8 cellular contexts compared by ENCODE assay signal in genomic region chr12:121534495-121535148, GRCh38. TPM values are rescaled to one million over a fixed set of nuclear protein-coding genes. Genes with fewer than 3 reads are reported as not detected.
A peak's percentile ranks its signal among the peaks of the same experiment; 100 is the strongest.
DNase-seq lines count a peak whose midpoint lies in the region; ATAC-seq and TF ChIP-seq lines count a peak whose summit lies in the region.

No MANE protein-coding gene starts in this region.

- H3K36me3 Mint-ChIP-seq in activated CD8-positive, alpha-beta T cell treated with anti-CD3 and anti-CD28 coated beads, Interleukin-2, amount 10 ng/mL, durations not matched to agents 7 days and 5 days (ENCODE audit: low read depth): peaks cover 32% of the 10 kb centered on the region
- H3K36me3 Mint-ChIP-seq in stimulated activated memory B cell treated with anti-CD40 and anti-IgM and Interleukin-4, amounts not matched to agents 10 μg/mL and 1 μg/mL and 100 μg/mL, for 72 hours: peaks cover 35% of the 10 kb centered on the region

- H3K27ac Mint-ChIP-seq in activated CD8-positive, alpha-beta T cell treated with anti-CD3 and anti-CD28 coated beads, Interleukin-2, amount 10 ng/mL, durations not matched to agents 7 days and 5 days: peak overlapping the region; percentile 60
- H3K27ac Mint-ChIP-seq in stimulated activated memory B cell treated with anti-CD40 and anti-IgM and Interleukin-4, amounts not matched to agents 10 μg/mL and 1 μg/mL and 100 μg/mL, for 72 hours: peak overlapping the region; percentile 96

- peak; percentile 9 for ATAC-seq in activated CD8-positive, alpha-beta T cell treated with anti-CD3 and anti-CD28 coated beads, Interleukin-2, amount 10 ng/mL, durations not matched to agents 7 days and 5 days
- ATAC-seq in stimulated activated memory B cell treated with anti-CD40 and anti-IgM and Interleukin-4, amounts not matched to agents 10 μg/mL and 1 μg/mL and 100 μg/mL, for 72 hours: peak; percentile 37
- ATAC-seq in HG03135 (IDR thresholded peaks at IDR 0.05; ENCODE audit: unreplicated experiment) (no peak), HG03354 (IDR thresholded peaks at IDR 0.05; ENCODE audit: poor library complexity, severe bottlenecking, unreplicated experiment) (no peak)

- TF ChIP-seq CTCF in GM20000 (IDR thresholded peaks at IDR 0.05; ENCODE audit: extremely low read depth, missing control alignments): no peak

- no peaks in the 10 kb centered on the region for H3K27me3 Mint-ChIP-seq in activated CD8-positive, alpha-beta T cell treated with anti-CD3 and anti-CD28 coated beads, Interleukin-2, amount 10 ng/mL, durations not matched to agents 7 days and 5 days (ENCODE audit: low read depth)
- no peaks in the 10 kb centered on the region for H3K27me3 Mint-ChIP-seq in stimulated activated memory B cell treated with anti-CD40 and anti-IgM and Interleukin-4, amounts not matched to agents 10 μg/mL and 1 μg/mL and 100 μg/mL, for 72 hours

- POLR2A ChIA-PET in activated CD8-positive, alpha-beta T cell treated with anti-CD3 and anti-CD28 coated beads, Interleukin-2, amount 10 ng/mL, durations not matched to agents 7 days and 5 days (lab: Charles Lee): interaction anchor here (1.5 kb wide), 1 partner anchor 57 kb away, joined by 3 read pairs; no protein-coding TSS in a partner anchor

- CTCF ChIA-PET in activated CD8-positive, alpha-beta T cell treated with anti-CD3 and anti-CD28 coated beads, Interleukin-2, amount 10 ng/mL, durations not matched to agents 7 days and 5 days (lab: Charles Lee): interaction anchor here (0.7 to 1.4 kb wide), 3 partner anchors 18 to 103 kb away, joined by 3 to 5 read pairs (median 3); no protein-coding TSS in a partner anchor

- DNase-seq in GM20000 (ENCODE audit: low spot score) (peak; percentile 75), iPS DF 19.7 (ENCODE audit: low read depth, low spot score) (peak; percentile 56), DMS153 treated with DMSO at 0.1 percent for 48 hours (lab: John Stamatoyannopoulos, UW; ENCODE audit: unreplicated experiment) (no peak), AG08395 (ENCODE audit: low spot score) (no peak)
- peak; percentile 51 for DNase-seq in activated CD8-positive, alpha-beta T cell treated with anti-CD3 and anti-CD28 coated beads, Interleukin-2, amount 10 ng/mL, durations not matched to agents 7 days and 5 days

- peaks cover 69% of the 10 kb centered on the region for H3K4me1 Mint-ChIP-seq in activated CD8-positive, alpha-beta T cell treated with anti-CD3 and anti-CD28 coated beads, Interleukin-2, amount 10 ng/mL, durations not matched to agents 7 days and 5 days (ENCODE audit: low read depth)
- peaks cover 74% of the 10 kb centered on the region for H3K4me1 Mint-ChIP-seq in stimulated activated memory B cell treated with anti-CD40 and anti-IgM and Interleukin-4, amounts not matched to agents 10 μg/mL and 1 μg/mL and 100 μg/mL, for 72 hours

- H3K4me3 Mint-ChIP-seq in activated CD8-positive, alpha-beta T cell treated with anti-CD3 and anti-CD28 coated beads, Interleukin-2, amount 10 ng/mL, durations not matched to agents 7 days and 5 days: peak overlapping the region; percentile 36
- peak overlapping the region; percentile 93 for H3K4me3 Mint-ChIP-seq in stimulated activated memory B cell treated with anti-CD40 and anti-IgM and Interleukin-4, amounts not matched to agents 10 μg/mL and 1 μg/mL and 100 μg/mL, for 72 hours

- no peaks in the 10 kb centered on the region for H3K9me3 Mint-ChIP-seq in activated CD8-positive, alpha-beta T cell treated with anti-CD3 and anti-CD28 coated beads, Interleukin-2, amount 10 ng/mL, durations not matched to agents 7 days and 5 days (ENCODE audit: insufficient read depth)
- no peaks in the 10 kb centered on the region for H3K9me3 Mint-ChIP-seq in stimulated activated memory B cell treated with anti-CD40 and anti-IgM and Interleukin-4, amounts not matched to agents 10 μg/mL and 1 μg/mL and 100 μg/mL, for 72 hours

RNA-seq across cellular contexts. Expression of gene KDM2B, which starts 46.2 kb away (rescaled TPM):
- total RNA-seq in activated CD8-positive, alpha-beta T cell treated with anti-CD3 and anti-CD28 coated beads, Interleukin-2, amount 10 ng/mL, durations not matched to agents 7 days and 5 days: 10 to 100 TPM; 76.1 to 76.6 TPM

Comparison
In these comparisons a context has a peak if more than half of its experiments do, and no peak if none do; other contexts are left out.
1. DNase-seq: peak in GM20000 (single experiment), activated CD8-positive, alpha-beta T cell treated with anti-CD3 and anti-CD28 coated beads, Interleukin-2, amount 10 ng/mL, durations not matched to agents 7 days and 5 days (single experiment) and iPS DF 19.7 (single experiment); none in DMS153 treated with DMSO at 0.1 percent for 48 hours (single experiment) and AG08395 (single experiment).
2. ATAC-seq: peak in activated CD8-positive, alpha-beta T cell treated with anti-CD3 and anti-CD28 coated beads, Interleukin-2, amount 10 ng/mL, durations not matched to agents 7 days and 5 days (single experiment) and stimulated activated memory B cell treated with anti-CD40 and anti-IgM and Interleukin-4, amounts not matched to agents 10 μg/mL and 1 μg/mL and 100 μg/mL, for 72 hours (single experiment); none in HG03135 (single experiment) and HG03354 (single experiment).